ENCODE assay signal across 10 cellular contexts in the genomic region with DNA sequence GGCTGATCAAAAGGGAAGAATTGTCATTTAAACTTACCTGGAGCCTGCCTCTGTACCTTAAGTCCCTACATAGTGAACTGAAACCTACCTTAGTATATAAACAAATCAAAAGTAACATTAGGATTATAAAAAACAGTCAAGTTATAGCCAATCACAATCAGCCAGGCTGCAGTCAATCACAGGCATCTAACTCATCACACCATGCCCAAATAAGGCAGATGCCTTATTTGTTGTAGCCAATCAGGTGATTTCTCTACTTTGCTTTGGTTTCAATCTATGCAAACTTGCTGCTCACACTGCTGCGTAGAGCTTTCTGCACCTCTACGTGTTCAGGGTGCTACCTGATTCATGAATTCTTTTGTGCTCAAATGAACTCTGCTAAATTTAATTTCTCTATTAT. TPM values are rescaled to one million over a fixed set of nuclear protein-coding genes. Genes with fewer than 3 reads are reported as not detected.
"Had no signal": no experiment of that assay in that cellular context is flagged by ENCODE, and none has a peak within 500 bp of the region (broad histone marks: within the 10 kb centered on the region; RNA-seq: fewer than 3 reads in every experiment).

No MANE protein-coding gene starts in this region.

- H3K27ac ChIP-seq: HL-60, KMS-11 had no signal

- H3K27ac Mint-ChIP-seq: H9, HFFc6 had no signal

- H3K4me2 ChIP-seq: KMS-11 had no signal

- DNase-seq: GOT3, H9, HCEC 1CT, HFFc6, IMR-90, KBM-7 had no signal

- FAIRE-seq: H54 had no signal

- H3K9me3 Mint-ChIP-seq: H9 had no signal

- H3K9ac ChIP-seq: KMS-11 had no signal

- H3K4me3 Mint-ChIP-seq: H9, HFFc6 had no signal

RNA-seq across cellular contexts. Expression of a gene that starts 18.3 kb away (rescaled TPM):
- total RNA-seq: H9, HFFc6, HT1080, IMR-90 had no signal
- polyA plus RNA-seq: IMR-90 had no signal

RNA-seq across cellular contexts. Expression of a gene that starts 23.8 kb away (rescaled TPM):
- total RNA-seq: H9, HFFc6, HT1080, IMR-90 had no signal
- polyA plus RNA-seq: IMR-90 had no signal

RNA-seq across cellular contexts. Expression of a gene that starts 34.0 kb away (rescaled TPM):
- total RNA-seq: H9, HFFc6, HT1080, IMR-90 had no signal
- polyA plus RNA-seq: IMR-90 had no signal
